In the genomic region with DNA sequence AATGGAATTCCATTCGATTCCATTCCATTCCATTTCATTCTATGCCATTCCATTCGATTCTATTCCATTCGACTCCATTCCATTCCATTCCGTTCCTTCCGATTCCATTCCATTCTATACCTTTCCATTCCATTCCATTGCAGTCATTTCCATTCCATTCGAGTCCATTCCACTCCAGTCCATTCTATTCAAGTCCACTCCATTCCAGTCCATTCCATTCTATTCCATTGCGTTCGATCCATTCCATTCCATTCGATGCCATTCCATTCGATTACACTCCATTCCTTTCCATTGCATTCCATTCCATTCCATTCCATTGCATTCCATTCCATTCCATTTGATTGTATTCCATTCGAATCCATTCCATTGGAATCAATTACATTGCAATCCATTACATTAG, we compare ENCODE assay signal across 26 cellular contexts.
DNase-seq lines count a peak whose midpoint lies in the region; ATAC-seq, FAIRE-seq and TF ChIP-seq lines count a peak whose summit lies in the region.
"Had no signal": no experiment of that assay in that cellular context is flagged by ENCODE, and none has a peak within 500 bp of the region (broad histone marks: within the 10 kb centered on the region; RNA-seq: fewer than 3 reads in every experiment).

No MANE protein-coding gene starts in this region.

- no peaks in the 10 kb centered on the region for H3K4me1 Mint-ChIP-seq in endodermal cell
- H3K4me1 Mint-ChIP-seq in naive thymus-derived CD8-positive, alpha-beta T cell = peaks cover 0 to 5% (median 0%) of the 10 kb centered on the region in 4 donors
- H3K4me1 Mint-ChIP-seq: CD14-positive monocyte; CD8-positive, alpha-beta memory T cell had no signal

- H3K4me3 Mint-ChIP-seq in endodermal cell = no peak overlapping the region
- H3K4me3 Mint-ChIP-seq in naive thymus-derived CD8-positive, alpha-beta T cell = no peak overlapping the region
- H3K4me3 Mint-ChIP-seq: CD14-positive monocyte; CD8-positive, alpha-beta memory T cell had no signal

- intact Hi-C loops in IMR-90 (cut with micrococcal nuclease) (no loop called here), GM12878 (cut with micrococcal nuclease; ENCODE audit: unreplicated experiment) (no loop called here)

- H3K9me1 ChIP-seq in IMR-90 (ENCODE audit: insufficient read depth, low read length) = no peaks in the 10 kb centered on the region

- no peak for ATAC-seq in IMR-90 (ENCODE audit: low read depth)
- no peak for ATAC-seq in GM12878
- ATAC-seq in naive thymus-derived CD8-positive, alpha-beta T cell = no peak

- BruUV-seq in IMR-90 (replicated peaks; lab: Mats Ljungman, UMichigan) = no TSS peak
- no TSS peak for BruUV-seq in GM12878 (replicated peaks; lab: Mats Ljungman, UMichigan)

- no peaks in the 10 kb centered on the region for H3K9me2 ChIP-seq in SK-N-SH

- H4K20me1 ChIP-seq in IMR-90 (ENCODE audit: insufficient read depth, low read length) (no peaks in the 10 kb centered on the region), GM12878 (ENCODE audit: control insufficient read depth, insufficient read depth) (no peaks in the 10 kb centered on the region), SK-N-SH (ENCODE audit: insufficient read depth) (no peaks in the 10 kb centered on the region)
- H4K20me1 ChIP-seq: BLaER1 had no signal

- H3K27me3 ChIP-seq in IMR-90 (ENCODE audit: control insufficient read depth, insufficient read depth, low read length) (no peaks in the 10 kb centered on the region), GM12878 (replicated peaks in 1 of 2; ENCODE audit: control insufficient read depth in 2 of 2, insufficient read depth in 2 of 2, low read length in 1 of 2) (no peaks in the 10 kb centered on the region), endodermal cell (ENCODE audit: control insufficient read depth, insufficient read depth, low read length, poor library complexity, severe bottlenecking) (no peaks in the 10 kb centered on the region), SK-N-SH (ENCODE audit: insufficient read depth) (no peaks in the 10 kb centered on the region)
- H3K27me3 ChIP-seq: BE2C, BLaER1 had no signal

- no peak overlapping the region for H3K4me2 ChIP-seq in IMR-90 (ENCODE audit: low read depth, low read length)
- no peak overlapping the region for H3K4me2 ChIP-seq in GM12878 (ENCODE audit: control insufficient read depth, insufficient read depth)
- no peak overlapping the region for H3K4me2 ChIP-seq in SK-N-SH
- H3K4me2 ChIP-seq: BLaER1 had no signal

- H2BK15ac ChIP-seq in IMR-90 (ENCODE audit: low read depth, low read length) = no peak overlapping the region

- H3K27me3 Mint-ChIP-seq in endodermal cell (ENCODE audit: insufficient read depth) = no peaks in the 10 kb centered on the region
- no peaks in the 10 kb centered on the region for H3K27me3 Mint-ChIP-seq in naive thymus-derived CD8-positive, alpha-beta T cell
- H3K27me3 Mint-ChIP-seq: CD4-positive, alpha-beta memory T cell; CD4-positive, CD25-positive, alpha-beta regulatory T cell; CD8-positive, alpha-beta memory T cell had no signal

- no peak overlapping the region for H4K8ac ChIP-seq in IMR-90 (ENCODE audit: low read depth in 2 of 2, low read length in 2 of 2)

- no peak overlapping the region for H4K5ac ChIP-seq in IMR-90 (ENCODE audit: low read depth, low read length)

- SMC1A ChIA-PET in GM12878 (lab: Charles Lee; ENCODE audit: uncharacterized antibody, unreplicated experiment) = no interaction called here

- no peak overlapping the region for H3K27ac ChIP-seq in IMR-90 (ENCODE audit: insufficient read depth, low read length)
- no peak overlapping the region for H3K27ac ChIP-seq in GM12878 (ENCODE audit: control insufficient read depth, insufficient read depth)
- H3K27ac ChIP-seq in endodermal cell (ENCODE audit: low read depth, low read length) = no peak overlapping the region
- H3K27ac ChIP-seq in SK-N-SH (ENCODE audit: low read depth in 2 of 2, low read length in 1 of 2) = no peak overlapping the region
- H3K27ac ChIP-seq: BLaER1 had no signal

- in situ Hi-C loops in IMR-90 (cut with MboI; ENCODE audit: low sequenced_read_pairs) = no loop called here
- in situ Hi-C loops in GM12878 (cut with MboI) = no loop called here

- WGBS in IMR-90 (ENCODE audit: extremely low coverage in 2 of 2, insufficient read length in 1 of 2), 2 experiments = 60 to 100% methylated on average over 9 to 11 of the region's 11 CpGs
- WGBS in GM12878 (ENCODE audit: insufficient coverage, insufficient replicate concordance, low lambda C conversion rate, missing lambda C conversion rate) = 49% methylated on average over 11 of the region's 11 CpGs
- 75 to 81% methylated on average over 11 of the region's 11 CpGs for WGBS in endodermal cell (ENCODE audit: insufficient coverage in 1 of 2, insufficient read length in 1 of 2), 2 experiments
- WGBS in SK-N-SH (ENCODE audit: low lambda C conversion rate) = 20% methylated on average over 11 of the region's 11 CpGs

- no peak for DNase-seq in IMR-90
- no peak for DNase-seq in GM12878 (ENCODE audit: low read depth, low spot score)
- DNase-seq in endodermal cell = no peak
- no peak for DNase-seq in SK-N-SH
- DNase-seq in naive thymus-derived CD8-positive, alpha-beta T cell = no peak
- DNase-seq in GOT3 (lab: John Stamatoyannopoulos, UW) = no peak
- DNase-seq: 8988T; ACHN; BE2C; C1 segment of cervical spinal cord; CD4-positive, alpha-beta memory T cell; CD4-positive, CD25-positive, alpha-beta regulatory T cell; CD8-positive, alpha-beta memory T cell; COR-L47; DMS 273 treated with DMSO at 0.1 percent for 48 hours; DMS153; DMS53; DMS79; DND-41; EL; GDM1 had no signal

- no peaks in the 10 kb centered on the region for H3F3A ChIP-seq in SK-N-SH (replicated peaks; ENCODE audit: insufficient read depth)

- H3K23ac ChIP-seq in IMR-90 (ENCODE audit: low read depth, low read length) = no peak overlapping the region

- TF ChIP-seq POLR2A in IMR-90 (IDR thresholded peaks at IDR 0.05; ENCODE audit: low read depth, low read length) (no peak), GM12878 (IDR thresholded peaks at IDR 0.05; ENCODE audit: low read depth, low read length) (no peak)

- no peak for TF ChIP-seq EP300 in GM12878 (IDR thresholded peaks at IDR 0.05; ENCODE audit: borderline replicate concordance in 1 of 2, control insufficient read depth in 1 of 2, low read depth in 2 of 2, low read length in 2 of 2)
- TF ChIP-seq EP300 in SK-N-SH (IDR thresholded peaks at IDR 0.05; ENCODE audit: borderline replicate concordance in 1 of 2, low read depth in 1 of 2, low read length in 1 of 2) = no peak

- H3K9me3 Mint-ChIP-seq in endodermal cell = peaks cover 23% of the 10 kb centered on the region
- H3K9me3 Mint-ChIP-seq in naive thymus-derived CD8-positive, alpha-beta T cell = peaks cover 11 to 94% (median 59%) of the 10 kb centered on the region in 9 donors

- dilution Hi-C loops in IMR-90 (cut with HindIII; ENCODE audit: low sequenced_read_pairs, unreplicated experiment) = no loop called here

- H3K9ac ChIP-seq in IMR-90 (ENCODE audit: low read depth, low read length) (no peak overlapping the region), GM12878 (ENCODE audit: control insufficient read depth, insufficient read depth, low read length) (no peak overlapping the region), endodermal cell (ENCODE audit: extremely low read depth, low read length, poor library complexity, severe bottlenecking) (no peak overlapping the region), SK-N-SH (no peak overlapping the region)
- H3K9ac ChIP-seq: BLaER1 had no signal

- H3K27ac Mint-ChIP-seq in endodermal cell = no peak overlapping the region
- H3K27ac Mint-ChIP-seq in naive thymus-derived CD8-positive, alpha-beta T cell = no peak overlapping the region
- H3K27ac Mint-ChIP-seq: CD14-positive monocyte; CD4-positive, alpha-beta memory T cell; CD4-positive, CD25-positive, alpha-beta regulatory T cell had no signal

- H3K36me3 ChIP-seq in IMR-90 (ENCODE audit: control insufficient read depth, insufficient read depth, low read length) (no peaks in the 10 kb centered on the region), GM12878 (ENCODE audit: control insufficient read depth in 2 of 2, insufficient read depth in 2 of 2, low read length in 1 of 2) (no peaks in the 10 kb centered on the region), endodermal cell (ENCODE audit: control insufficient read depth, insufficient read depth, low read length) (no peaks in the 10 kb centered on the region), SK-N-SH (replicated peaks in 1 of 2; ENCODE audit: control insufficient read depth in 1 of 2, insufficient read depth in 2 of 2, low read length in 1 of 2) (no peaks in the 10 kb centered on the region)
- H3K36me3 ChIP-seq: BE2C, BLaER1 had no signal

- no peak overlapping the region for H4K91ac ChIP-seq in IMR-90 (ENCODE audit: insufficient read depth, low read depth, low read length)

- no peak overlapping the region for H3K18ac ChIP-seq in IMR-90 (ENCODE audit: low read depth, low read length)

- no peak overlapping the region for H2BK20ac ChIP-seq in IMR-90 (ENCODE audit: low read depth, low read length)

- no peaks in the 10 kb centered on the region for H3K79me1 ChIP-seq in IMR-90 (ENCODE audit: low read depth in 1 of 2, low read length in 2 of 2)

- no peak for FAIRE-seq in GM12878 (lab: Jason Lieb, UNC)
- FAIRE-seq: A204.1, GM12891, GM19239 had no signal

- RAD21 ChIA-PET in GM12878 (lab: Charles Lee; ENCODE audit: unreplicated experiment) = no interaction called here

- peak overlapping the region; percentile 39 for H2BK5ac ChIP-seq in IMR-90 (ENCODE audit: low read depth, low read length, poor library complexity, severe bottlenecking)

- H2BK120ac ChIP-seq in IMR-90 (ENCODE audit: low read depth, low read length) = no peak overlapping the region

- peaks cover 35% of the 10 kb centered on the region for H3K36me3 Mint-ChIP-seq in endodermal cell (ENCODE audit: low read depth)
- H3K36me3 Mint-ChIP-seq in naive thymus-derived CD8-positive, alpha-beta T cell = peaks cover 1 to 75% (median 9%) of the 10 kb centered on the region in 3 donors
- H3K36me3 Mint-ChIP-seq: CD14-positive monocyte had no signal

- H3K4me3 ChIP-seq in IMR-90 (ENCODE audit: insufficient read depth, low read depth, low read length) = no peak overlapping the region
- H3K4me3 ChIP-seq in GM12878 = no peak overlapping the region
- peak overlapping the region; percentile 45 for H3K4me3 ChIP-seq in endodermal cell (ENCODE audit: low read length)
- H3K4me3 ChIP-seq in SK-N-SH (ENCODE audit: low read depth in 2 of 2, low read length in 1 of 2) = no peak overlapping the region
- H3K4me3 ChIP-seq: BLaER1 had no signal

- CTCF ChIA-PET in IMR-90 (lab: Yijun Ruan, JAX) (no interaction called here), GM12878 (lab: Yijun Ruan, JAX) (no interaction called here), SK-N-SH (lab: Yijun Ruan, JAX) (no interaction called here)

- no peak for TF ChIP-seq CTCF in IMR-90 (conservative IDR thresholded peaks at IDR 0.05; ENCODE audit: low read depth, low read length)
- no peak for TF ChIP-seq CTCF in GM12878 (IDR thresholded peaks at IDR 0.05 in 2 of 3, conservative IDR thresholded peaks at IDR 0.05 in 1 of 3; ENCODE audit: control insufficient read depth in 2 of 3, extremely low read depth in 1 of 3, insufficient read depth in 1 of 3, low read depth in 3 of 3, low read length in 3 of 3)
- TF ChIP-seq CTCF in endodermal cell (conservative IDR thresholded peaks at IDR 0.05) = no peak
- TF ChIP-seq CTCF in SK-N-SH (IDR thresholded peaks at IDR 0.05) = no peak

- H3K14ac ChIP-seq in IMR-90 (replicated peaks; ENCODE audit: low read depth, low read length) = no peak overlapping the region

- no peak overlapping the region for H2AK5ac ChIP-seq in IMR-90 (ENCODE audit: low read depth, low read length)

- H3K4ac ChIP-seq in IMR-90 (ENCODE audit: low read depth, low read length) = no peak overlapping the region

- H2AFZ ChIP-seq in IMR-90 (replicated peaks; ENCODE audit: low read length, poor library complexity) (no peak overlapping the region), GM12878 (ENCODE audit: control insufficient read depth, low read depth, low read length) (no peak overlapping the region), SK-N-SH (ENCODE audit: low read depth) (no peak overlapping the region)

- H3K79me2 ChIP-seq in GM12878 (ENCODE audit: control insufficient read depth, insufficient read depth, low read length) = no peaks in the 10 kb centered on the region
- H3K79me2 ChIP-seq in SK-N-SH (ENCODE audit: insufficient read depth) = no peaks in the 10 kb centered on the region

- TF ChIP-seq RAD21 in IMR-90 (IDR thresholded peaks at IDR 0.05; ENCODE audit: low read length) (no peak), GM12878 (IDR thresholded peaks at IDR 0.05; ENCODE audit: insufficient read depth, low read depth, low read length) (no peak), SK-N-SH (IDR thresholded peaks at IDR 0.05; ENCODE audit: low read length) (no peak)

- H3K56ac ChIP-seq in IMR-90 (ENCODE audit: extremely low read depth, insufficient read depth, low read length) = no peak overlapping the region

- H3K9me3 ChIP-seq in IMR-90 (ENCODE audit: control insufficient read depth, insufficient read depth, low read length) (peaks cover 32% of the 10 kb centered on the region), GM12878 (replicated peaks; ENCODE audit: control insufficient read depth, insufficient read depth, low read length) (peaks cover 4% of the 10 kb centered on the region), endodermal cell (ENCODE audit: control insufficient read depth, low read length) (peaks cover 20% of the 10 kb centered on the region), SK-N-SH (peaks cover 5% of the 10 kb centered on the region; the same call in 1 of the 2 replicates)
- H3K9me3 ChIP-seq: BE2C had no signal

- H2AK9ac ChIP-seq in IMR-90 (replicated peaks; ENCODE audit: low read depth, low read length, poor library complexity) = no peak overlapping the region

- no peaks in the 10 kb centered on the region for H3K4me1 ChIP-seq in IMR-90 (ENCODE audit: control insufficient read depth, insufficient read depth, low read length)
- H3K4me1 ChIP-seq in GM12878 (ENCODE audit: control insufficient read depth, insufficient read depth, low read length) = no peaks in the 10 kb centered on the region
- no peaks in the 10 kb centered on the region for H3K4me1 ChIP-seq in endodermal cell (ENCODE audit: control insufficient read depth, insufficient read depth, low read length)
- H3K4me1 ChIP-seq in SK-N-SH (ENCODE audit: control insufficient read depth in 1 of 2, insufficient read depth in 2 of 2, low read depth in 1 of 2, low read length in 1 of 2) = no peaks in the 10 kb centered on the region
- H3K4me1 ChIP-seq: BE2C, BLaER1 had no signal

- POLR2A ChIA-PET in IMR-90 (lab: Charles Lee; ENCODE audit: unreplicated experiment) = no interaction called here
- POLR2A ChIA-PET in GM12878 (lab: Charles Lee) = no interaction called here
- POLR2A ChIA-PET in SK-N-SH (lab: Yijun Ruan, JAX) = no interaction called here
- POLR2A ChIA-PET in naive thymus-derived CD8-positive, alpha-beta T cell (lab: Charles Lee) = no interaction called here
